Comparison of ENCODE assay signal across 23 cellular contexts in the genomic region with DNA sequence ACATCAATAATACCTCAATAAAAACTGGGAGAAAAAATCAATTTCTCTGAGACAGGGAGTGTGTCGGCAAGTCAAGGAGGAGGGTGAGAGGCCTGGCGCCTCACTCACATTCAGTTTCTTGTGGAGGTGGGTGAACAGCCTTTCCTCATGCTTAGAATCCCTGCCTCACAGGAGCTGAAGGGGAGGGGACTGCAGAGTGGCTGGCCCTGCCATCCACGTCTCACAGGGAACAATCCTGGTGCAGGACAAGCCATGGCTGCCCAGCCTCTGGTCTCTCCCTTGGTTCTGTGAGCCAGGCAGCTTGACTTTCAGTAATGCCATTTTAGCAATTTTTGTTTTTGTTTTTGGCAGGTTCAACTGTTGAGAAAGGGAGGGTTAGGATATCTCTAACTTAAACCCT.
DNase-seq lines count a peak whose midpoint lies in the region; ATAC-seq, FAIRE-seq and TF ChIP-seq lines count a peak whose summit lies in the region.
"Had no signal": no experiment of that assay in that cellular context is flagged by ENCODE, and none has a peak within 500 bp of the region (broad histone marks: within the 10 kb centered on the region; RNA-seq: fewer than 3 reads in every experiment).

No MANE protein-coding gene starts in this region.

- no peak overlapping the region for H3K4me2 ChIP-seq in neuronal stem cell (ENCODE audit: insufficient read depth, low read length, poor library complexity, severe bottlenecking)
- H3K4me2 ChIP-seq: A549 had no signal

- 81% methylated on average over 3 of the region's 3 CpGs for WGBS in esophagus muscularis mucosa
- no CpG with 5 or more reads among the region's 3 CpGs for WGBS in neuronal stem cell (ENCODE audit: extremely low coverage in 2 of 2, insufficient read length in 2 of 2, insufficient replicate concordance in 1 of 2), 2 donors

- no peak overlapping the region for H3K18ac ChIP-seq in neuronal stem cell (ENCODE audit: low read length)

- no peak overlapping the region for H3K23ac ChIP-seq in neuronal stem cell (ENCODE audit: low read depth, low read length, poor library complexity)

- H3K4me3 ChIP-seq in ascending aorta (no peak overlapping the region), esophagus muscularis mucosa (no peak overlapping the region), neuronal stem cell (ENCODE audit: low read length in 2 of 2) (no peak overlapping the region), tibial artery (no peak overlapping the region)
- H3K4me3 ChIP-seq: A549, GM23248 had no signal

- H3K27me3 ChIP-seq in ascending aorta (no peaks in the 10 kb centered on the region), esophagus muscularis mucosa (no peaks in the 10 kb centered on the region), neuronal stem cell (ENCODE audit: control insufficient read depth in 3 of 3, insufficient read depth in 3 of 3, low read depth in 1 of 3, low read length in 3 of 3) (no peaks in the 10 kb centered on the region), tibial artery (no peaks in the 10 kb centered on the region)

- no peak for FAIRE-seq in frontal cortex (lab: Jason Lieb, UNC)
- FAIRE-seq: A549, HTR-8/SVneo had no signal

- no peak overlapping the region for H2BK5ac ChIP-seq in neuronal stem cell (ENCODE audit: low read length)

- no peak for TF ChIP-seq CTCF in ascending aorta (IDR thresholded peaks at IDR 0.05)
- no peak for TF ChIP-seq CTCF in esophagus muscularis mucosa (IDR thresholded peaks at IDR 0.05)
- no peak for TF ChIP-seq CTCF in tibial artery (IDR thresholded peaks at IDR 0.05)

- H3K79me1 ChIP-seq in neuronal stem cell (ENCODE audit: low read depth, low read length) = peaks cover 1% of the 10 kb centered on the region

- H3K14ac ChIP-seq in neuronal stem cell (ENCODE audit: low read length) = no peak overlapping the region

- no peak overlapping the region for H3K9ac ChIP-seq in neuronal stem cell (ENCODE audit: low read depth, low read length, poor library complexity)
- H3K9ac ChIP-seq: GM23248 had no signal

- no peak for ATAC-seq in HG03432 (IDR thresholded peaks at IDR 0.05; ENCODE audit: unreplicated experiment)
- ATAC-seq: A549 had no signal

- no peak for TF ChIP-seq POLR2A in esophagus muscularis mucosa (IDR thresholded peaks at IDR 0.05; ENCODE audit: low read depth)

- H3K4ac ChIP-seq in neuronal stem cell (ENCODE audit: low read length) = no peak overlapping the region

- H4K91ac ChIP-seq in neuronal stem cell (ENCODE audit: low read depth, low read length, poor library complexity) = no peak overlapping the region

- H3K36me3 ChIP-seq in ascending aorta (peaks cover 20 to 33% of the 10 kb centered on the region in 2 donors), esophagus muscularis mucosa (peaks cover 0 to 4% (median 0%) of the 10 kb centered on the region in 4 donors), neuronal stem cell (replicated peaks in 1 of 2; ENCODE audit: control insufficient read depth in 2 of 2, insufficient read depth in 2 of 2, low read length in 2 of 2) (peaks cover 15 to 16% of the 10 kb centered on the region in 2 donors), tibial artery (peaks cover 0 to 21% (median 6%) of the 10 kb centered on the region in 3 donors)

- peak overlapping the region; percentile 86 to 92 for H3K27ac ChIP-seq in ascending aorta
- H3K27ac ChIP-seq in esophagus muscularis mucosa (replicated peaks in 1 of 4) = peak overlapping the region; percentile 85 to 91 (median 88)
- no peak overlapping the region for H3K27ac ChIP-seq in neuronal stem cell (replicated peaks; ENCODE audit: low read length)
- H3K27ac ChIP-seq in tibial artery = peak overlapping the region; percentile 80 to 86
- H3K27ac ChIP-seq: A549, GM23248, RWPE1 had no signal

- intact Hi-C loops in ascending aorta (cut with DNase I) (no loop called here), esophagus muscularis mucosa (cut with DNase I) (no loop called here), tibial artery (cut with DNase I; ENCODE audit: low total_unique reads) (no loop called here)

- H2AFZ ChIP-seq in neuronal stem cell (ENCODE audit: low read length) = peak overlapping the region; percentile 81
- H2AFZ ChIP-seq: GM23248 had no signal

- no peak overlapping the region for H2BK12ac ChIP-seq in neuronal stem cell (ENCODE audit: low read length)

- H2BK15ac ChIP-seq in neuronal stem cell (ENCODE audit: low read length) = no peak overlapping the region

- no peak overlapping the region for H2BK120ac ChIP-seq in neuronal stem cell (ENCODE audit: low read depth, low read length)

- no peak for TF ChIP-seq EP300 in esophagus muscularis mucosa (IDR thresholded peaks at IDR 0.05)

- H3K9me3 ChIP-seq in ascending aorta (no peaks in the 10 kb centered on the region), esophagus muscularis mucosa (no peaks in the 10 kb centered on the region), neuronal stem cell (replicated peaks in 1 of 2; ENCODE audit: control insufficient read depth in 2 of 2, insufficient read depth in 1 of 2, low read depth in 1 of 2, low read length in 2 of 2) (no peaks in the 10 kb centered on the region), tibial artery (no peaks in the 10 kb centered on the region)
- H3K9me3 ChIP-seq: A549 had no signal

- no peak overlapping the region for H4K8ac ChIP-seq in neuronal stem cell (ENCODE audit: low read depth, low read length)

- H3K4me1 ChIP-seq in ascending aorta (peaks cover 11 to 25% of the 10 kb centered on the region in 2 donors), esophagus muscularis mucosa (peaks cover 11 to 40% (median 34%) of the 10 kb centered on the region in 4 donors), neuronal stem cell (ENCODE audit: control insufficient read depth in 2 of 2, insufficient read depth in 1 of 2, low read depth in 1 of 2, low read length in 2 of 2) (peaks cover 4 to 12% of the 10 kb centered on the region in 2 donors), tibial artery (peaks cover 0 to 57% (median 32%) of the 10 kb centered on the region in 4 donors)
- H3K4me1 ChIP-seq: A549 had no signal

- no peak overlapping the region for H2AK5ac ChIP-seq in neuronal stem cell (ENCODE audit: low read depth, low read length)

- peak in 1 of 2 donors; percentile 62 for DNase-seq in ascending aorta (ENCODE audit: low spot score in 2 of 2)
- no peak for DNase-seq in esophagus muscularis mucosa (ENCODE audit: extremely low spot score)
- DNase-seq in neuronal stem cell (ENCODE audit: low spot score) = no peak
- DNase-seq in tibial artery = peak; percentile 8 to 59
- no peak for DNase-seq in frontal cortex (ENCODE audit: low spot score in 2 of 2)
- DNase-seq in NCI-H774 (lab: John Stamatoyannopoulos, UW) = no peak
- no peak for DNase-seq in SKM-1 treated with dmso at 0.1 percent for 144 hours (lab: John Stamatoyannopoulos, UW; ENCODE audit: unreplicated experiment)
- DNase-seq: GM23248; H9; HFFc6; KG1; NCI-H1092 treated with DMSO at 0.1 percent for 48 hours; NCI-H1436 treated with DMSO at 0.1 percent for 48 hours; NCI-H2029; NCI-H2227 treated with DMSO at 0.1 percent for 48 hours; NCI-H510A treated with DMSO at 0.1 percent for 48 hours; NCI-H748 treated with DMSO at 0.1 percent for 48 hours; NK-92 treated with Interleukin-12 subunit alpha and Interleukin-12 subunit beta, amount 100 ng/mL, for 24 hours; SHP77 treated with DMSO at 0.1 percent for 48 hours had no signal

Comparison
In these comparisons a context has a peak if more than half of its experiments do, and no peak if none do; other contexts are left out.
1. DNase-seq: peak in tibial artery (2 of 2); none in esophagus muscularis mucosa (single experiment), neuronal stem cell (single experiment), frontal cortex (0 of 2), NCI-H774 (single experiment) and SKM-1 treated with dmso at 0.1 percent for 144 hours (single experiment).